Comparison of ENCODE assay signal across 11 cellular contexts in the genomic region with DNA sequence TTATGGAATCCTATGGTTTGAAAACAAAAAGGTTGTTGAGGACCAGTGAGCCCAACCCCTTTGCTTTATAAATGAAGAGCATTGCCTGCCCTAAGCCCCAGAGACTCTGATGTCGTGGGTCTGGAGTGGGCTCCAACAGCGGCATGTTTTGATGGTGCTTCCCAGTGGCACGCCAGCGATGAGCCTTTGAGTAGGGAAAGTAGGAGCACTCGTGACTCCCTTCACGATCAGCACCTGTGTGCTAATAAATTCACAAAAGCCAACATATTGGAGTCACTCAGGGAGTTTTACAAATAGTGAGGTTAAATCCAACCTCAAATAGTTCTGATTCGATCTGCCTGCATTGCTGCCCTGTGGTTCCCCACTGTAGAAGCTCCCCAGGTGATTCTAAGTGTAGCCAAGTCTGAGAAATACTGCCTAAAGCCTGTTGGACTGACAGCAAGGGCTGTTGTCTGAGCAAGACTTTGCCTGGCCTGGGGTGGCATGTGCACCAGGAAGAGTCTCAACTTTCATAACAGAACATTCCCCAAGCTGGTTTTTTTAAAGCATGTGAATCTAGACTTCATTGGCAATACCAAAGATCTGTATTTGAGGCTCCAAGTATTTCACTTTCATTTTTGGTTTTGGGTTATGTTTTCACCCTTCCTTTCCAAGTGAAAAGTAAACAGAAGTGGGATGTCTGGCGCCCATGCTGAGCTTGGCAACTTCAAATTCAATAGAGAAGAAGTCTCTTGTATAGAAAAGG. TPM values are rescaled to one million over a fixed set of nuclear protein-coding genes. Genes with fewer than 3 reads are reported as not detected.
DNase-seq lines count a peak whose midpoint lies in the region; ATAC-seq and TF ChIP-seq lines count a peak whose summit lies in the region.
"Had no signal": no experiment of that assay in that cellular context is flagged by ENCODE, and none has a peak within 500 bp of the region (broad histone marks: within the 10 kb centered on the region; RNA-seq: fewer than 3 reads in every experiment).

No MANE protein-coding gene starts in this region.

- WGBS in smooth muscle cell (ENCODE audit: low lambda C conversion rate), result 83% methylated on average over 8 of the region's 8 CpGs

- H3K27me3 Mint-ChIP-seq in CD8-positive, alpha-beta memory T cell, result no peaks in the 10 kb centered on the region
- H3K27me3 Mint-ChIP-seq: activated naive CD8-positive, alpha-beta T cell had no signal

- ATAC-seq in HG02623 (IDR thresholded peaks at IDR 0.05; ENCODE audit: unreplicated experiment), result no peak
- no peak for ATAC-seq in GM21526 (IDR thresholded peaks at IDR 0.05; ENCODE audit: low FRiP score, unreplicated experiment)
- ATAC-seq: WTC11 had no signal

- CTCF ChIA-PET in CD8-positive, alpha-beta memory T cell (lab: Charles Lee), result interaction anchor here (1.0 to 5.0 kb wide), 5 partner anchors 11 to 277 kb away, joined by 3 to 26 read pairs (median 4); a partner anchor contains a TSS

- no peak overlapping the region for H3K27ac ChIP-seq in CD8-positive, alpha-beta memory T cell (ENCODE audit: low read depth, low read length)
- peak overlapping the region in 1 of 2 donors; percentile 18 for H3K27ac ChIP-seq in coronary artery
- no peak overlapping the region for H3K27ac ChIP-seq in smooth muscle cell (ENCODE audit: low read depth)

- H4K20me1 ChIP-seq in smooth muscle cell (ENCODE audit: low read depth), result no peaks in the 10 kb centered on the region

- H3F3A ChIP-seq in smooth muscle cell (ENCODE audit: low read depth), result no peaks in the 10 kb centered on the region

- peaks cover 21% of the 10 kb centered on the region for H3K4me1 ChIP-seq in CD8-positive, alpha-beta memory T cell (ENCODE audit: insufficient read depth, low read length)
- no peaks in the 10 kb centered on the region for H3K4me1 ChIP-seq in smooth muscle cell (ENCODE audit: low read depth)

- H3K27ac Mint-ChIP-seq in CD8-positive, alpha-beta memory T cell, result peak overlapping the region; percentile 44 to 91 (median 78)
- H3K27ac Mint-ChIP-seq: activated naive CD8-positive, alpha-beta T cell; WTC11 had no signal

- no peak overlapping the region for H3K9ac ChIP-seq in smooth muscle cell (ENCODE audit: low read depth)

- peaks cover 0 to 10% (median 0%) of the 10 kb centered on the region in 3 donors for H3K36me3 Mint-ChIP-seq in CD8-positive, alpha-beta memory T cell
- H3K36me3 Mint-ChIP-seq: activated naive CD8-positive, alpha-beta T cell; WTC11 had no signal

- no peak overlapping the region for H3K4me2 ChIP-seq in smooth muscle cell

- TF ChIP-seq CTCF in coronary artery (IDR thresholded peaks at IDR 0.05) (no peak), smooth muscle cell (IDR thresholded peaks at IDR 0.05; ENCODE audit: borderline replicate concordance, insufficient read depth, poor library complexity, severe bottlenecking) (no peak)

- no peaks in the 10 kb centered on the region for H3K9me3 Mint-ChIP-seq in CD8-positive, alpha-beta memory T cell
- H3K9me3 Mint-ChIP-seq: WTC11 had no signal

- H3K9me3 ChIP-seq in CD8-positive, alpha-beta memory T cell (ENCODE audit: low read length), result no peaks in the 10 kb centered on the region
- H3K9me3 ChIP-seq in smooth muscle cell (replicated peaks; ENCODE audit: low read depth), result no peaks in the 10 kb centered on the region

- H3K79me2 ChIP-seq in smooth muscle cell (ENCODE audit: low read depth), result no peaks in the 10 kb centered on the region

- peak overlapping the region; percentile 9 for H3K4me3 ChIP-seq in CD8-positive, alpha-beta memory T cell (ENCODE audit: low read length)
- H3K4me3 ChIP-seq in coronary artery, result no peak overlapping the region
- H3K4me3 ChIP-seq in smooth muscle cell, result no peak overlapping the region

- peaks cover 46 to 68% (median 63%) of the 10 kb centered on the region in 3 donors for H3K4me1 Mint-ChIP-seq in CD8-positive, alpha-beta memory T cell

- peak overlapping the region in 6 of 7 donors; percentile 56 to 78 (median 65) for H3K4me3 Mint-ChIP-seq in CD8-positive, alpha-beta memory T cell
- H3K4me3 Mint-ChIP-seq: activated naive CD8-positive, alpha-beta T cell; WTC11 had no signal

- no peaks in the 10 kb centered on the region for H3K36me3 ChIP-seq in CD8-positive, alpha-beta memory T cell (ENCODE audit: insufficient read depth, low read length)
- no peaks in the 10 kb centered on the region for H3K36me3 ChIP-seq in smooth muscle cell (ENCODE audit: low read depth)

- DNase-seq in CD8-positive, alpha-beta memory T cell, result no peak
- DNase-seq in LHCN-M2 (ENCODE audit: low read depth), result peak; percentile 41
- peak; percentile 22 for DNase-seq in coronary artery (ENCODE audit: low spot score)
- DNase-seq in pons (ENCODE audit: low spot score), result peak; percentile 22
- DNase-seq in DMS153 (lab: John Stamatoyannopoulos, UW), result no peak
- no peak for DNase-seq in smooth muscle cell (lab: John Stamatoyannopoulos, UW; ENCODE audit: unreplicated experiment)
- DNase-seq: NCI-H1417 treated with DMSO at 0.1 percent for 48 hours had no signal

- H2AFZ ChIP-seq in smooth muscle cell (ENCODE audit: low read depth), result no peak overlapping the region

- POLR2A ChIA-PET in CD8-positive, alpha-beta memory T cell (lab: Charles Lee), result no interaction called here

- H3K27me3 ChIP-seq in CD8-positive, alpha-beta memory T cell (ENCODE audit: insufficient read depth, low read length, poor library complexity, severe bottlenecking), result no peaks in the 10 kb centered on the region
- peaks cover 33% of the 10 kb centered on the region for H3K27me3 ChIP-seq in smooth muscle cell (ENCODE audit: low read depth)

RNA-seq across cellular contexts. Expression of a gene that starts 9.9 kb away (rescaled TPM):
- 1 to 10 TPM; 2.6 to 3.4 TPM for total RNA-seq in CD8-positive, alpha-beta memory T cell
- polyA plus RNA-seq in CD8-positive, alpha-beta memory T cell, result 29.2 TPM
- total RNA-seq in LHCN-M2 (2014; rRNA removed) (not detected in 2 replicates), smooth muscle cell (not detected in 2 replicates)
- not detected for polyA plus RNA-seq in LHCN-M2 (2012)
- polyA plus RNA-seq in smooth muscle cell, result not detected in 2 replicates
- total RNA-seq: WTC11 had no signal

RNA-seq across cellular contexts. Expression of a gene that starts 26.4 kb away (rescaled TPM):
- total RNA-seq in CD8-positive, alpha-beta memory T cell, result 1 to 10 TPM; 2.7 to 3.0 TPM
- 2.3 TPM for polyA plus RNA-seq in CD8-positive, alpha-beta memory T cell
- 5.3 and 5.4 TPM in 2 replicates for total RNA-seq in LHCN-M2 (2014; rRNA removed)
- polyA plus RNA-seq in LHCN-M2 (2012), result 1.6 TPM
- total RNA-seq in smooth muscle cell, result not detected in 2 replicates
- polyA plus RNA-seq in smooth muscle cell, result not detected in 2 replicates
- total RNA-seq: WTC11 had no signal

RNA-seq across cellular contexts. Expression of a gene that starts 26.7 kb away (rescaled TPM):
- under 1 TPM; 0.51 to 0.74 TPM for total RNA-seq in CD8-positive, alpha-beta memory T cell
- polyA plus RNA-seq in CD8-positive, alpha-beta memory T cell, result 59.7 TPM
- total RNA-seq in LHCN-M2 (2014; rRNA removed) (not detected in 2 replicates), smooth muscle cell (not detected in 2 replicates)
- polyA plus RNA-seq in LHCN-M2 (2012), result not detected
- not detected in 2 replicates for polyA plus RNA-seq in smooth muscle cell
- total RNA-seq: WTC11 had no signal

Comparison
In these comparisons a context has a peak if more than half of its experiments do, and no peak if none do; other contexts are left out.
1. DNase-seq: peak in LHCN-M2 (single experiment), coronary artery (single experiment) and pons (single experiment); none in CD8-positive, alpha-beta memory T cell (0 of 5), DMS153 (single experiment) and smooth muscle cell (single experiment).